8 cellular contexts compared by ENCODE assay signal in the genomic region with DNA sequence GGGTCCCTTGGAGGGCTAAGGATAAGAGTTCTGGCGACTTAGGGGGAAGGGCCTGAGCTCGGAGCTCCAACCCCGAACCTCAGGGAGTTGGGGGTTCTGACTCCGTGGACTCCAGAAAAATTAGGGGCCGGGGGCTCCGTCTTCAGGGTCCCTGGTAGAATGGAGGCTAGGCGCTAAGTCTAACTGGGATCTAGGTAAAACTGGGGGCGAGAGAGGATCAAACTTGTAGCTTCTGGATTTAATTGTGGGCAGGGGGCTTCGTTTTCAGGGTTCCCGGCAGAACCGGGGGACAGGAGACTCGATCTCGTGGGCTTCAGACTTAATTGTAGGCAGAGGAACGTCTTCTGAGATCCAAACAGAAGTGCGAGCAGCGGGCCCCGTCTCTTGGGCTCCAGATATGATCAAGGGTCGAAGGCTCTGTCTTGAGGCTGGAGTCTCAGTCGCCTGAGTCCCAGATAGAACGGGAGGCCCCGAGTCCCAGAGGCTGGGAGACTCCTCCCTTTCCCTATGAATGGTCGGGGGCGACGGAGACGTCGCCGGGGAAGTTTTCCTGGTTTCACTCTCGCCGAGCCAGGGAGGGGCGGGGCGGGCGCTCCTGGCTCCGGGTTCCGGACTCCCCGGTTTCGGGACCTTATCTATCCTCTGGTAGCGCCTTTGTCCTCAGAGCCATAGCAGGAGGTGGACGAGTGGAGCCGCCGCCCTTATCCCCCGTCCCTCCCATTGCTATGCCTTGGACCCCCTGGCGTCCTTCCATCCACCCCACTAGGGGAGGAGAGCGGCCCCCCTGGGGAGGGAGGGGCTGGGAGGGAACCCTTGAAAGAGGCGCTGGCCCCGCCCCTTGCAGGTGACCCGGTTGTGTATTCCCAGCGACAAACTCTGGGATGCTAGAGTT. TPM values are rescaled to one million over a fixed set of nuclear protein-coding genes. Genes with fewer than 3 reads are reported as not detected.
DNase-seq lines count a peak whose midpoint lies in the region; ATAC-seq, FAIRE-seq and TF ChIP-seq lines count a peak whose summit lies in the region.

No MANE protein-coding gene starts in this region.

- no peaks in the 10 kb centered on the region for H3K27me3 ChIP-seq in cardiac muscle cell
- no peaks in the 10 kb centered on the region for H3K27me3 ChIP-seq in ovary

- peak overlapping the region; percentile 73 for H3K4me3 Mint-ChIP-seq in activated naive CD8-positive, alpha-beta T cell treated with anti-CD3 and anti-CD28 coated beads, Interleukin-2, amount 10 ng/mL, durations not matched to agents 7 days and 5 days

- DNase-seq in COR-L47 (lab: John Stamatoyannopoulos, UW) (peak; percentile 41), M059J (ENCODE audit: low read depth) (peak; percentile 73), cardiac muscle cell (ENCODE audit: low read depth in 1 of 2, low spot score in 1 of 2) (peak; percentile 71 to 83), ovary (peak; percentile 81 to 86 (median 83)), GM12892 (ENCODE audit: insufficient read length) (no peak), NCI-H1930 (lab: John Stamatoyannopoulos, UW) (no peak)
- peak; percentile 32 for DNase-seq in activated naive CD8-positive, alpha-beta T cell treated with anti-CD3 and anti-CD28 coated beads, Interleukin-2, amount 10 ng/mL, durations not matched to agents 7 days and 5 days

- H3K4me3 ChIP-seq in cardiac muscle cell = peak overlapping the region; percentile 78
- H3K4me3 ChIP-seq in ovary = peak overlapping the region; percentile 100

- H3K9me3 ChIP-seq in cardiac muscle cell (ENCODE audit: low read depth) = no peaks in the 10 kb centered on the region
- H3K9me3 ChIP-seq in ovary = no peaks in the 10 kb centered on the region

- TF ChIP-seq CTCF in cardiac muscle cell (IDR thresholded peaks at IDR 0.05; ENCODE audit: low read depth, low read length) (no peak), ovary (IDR thresholded peaks at IDR 0.05) (no peak)

- no peak for ATAC-seq in activated naive CD8-positive, alpha-beta T cell treated with anti-CD3 and anti-CD28 coated beads, Interleukin-2, amount 10 ng/mL, durations not matched to agents 7 days and 5 days (ENCODE audit: low read depth)
- no peak for ATAC-seq in activated CD4-positive, CD25-positive, alpha-beta regulatory T cell treated with anti-CD3 and anti-CD28 coated beads, Interleukin-2, amount 50 U/mL, for 24 hours

- intact Hi-C loops in ovary (cut with DNase I) = no loop called here

- no peak for TF ChIP-seq POLR2A in ovary (IDR thresholded peaks at IDR 0.05)
- TF ChIP-seq POLR2A in GM12892 (IDR thresholded peaks at IDR 0.05; ENCODE audit: low read depth, low read length) = no peak

- H3K36me3 ChIP-seq in cardiac muscle cell (no peaks in the 10 kb centered on the region), ovary (no peaks in the 10 kb centered on the region)

- peaks cover 20% of the 10 kb centered on the region for H3K4me1 Mint-ChIP-seq in activated naive CD8-positive, alpha-beta T cell treated with anti-CD3 and anti-CD28 coated beads, Interleukin-2, amount 10 ng/mL, durations not matched to agents 7 days and 5 days

- POLR2A ChIA-PET in activated naive CD8-positive, alpha-beta T cell treated with anti-CD3 and anti-CD28 coated beads, Interleukin-2, amount 10 ng/mL, durations not matched to agents 7 days and 5 days (lab: Charles Lee) = no interaction called here

- TF ChIP-seq EP300 in ovary (IDR thresholded peaks at IDR 0.05) = no peak

- H3K4me1 ChIP-seq in cardiac muscle cell (ENCODE audit: low read depth) (peaks cover 20% of the 10 kb centered on the region), ovary (ENCODE audit: insufficient read depth) (peaks cover 6% of the 10 kb centered on the region)

- no peaks in the 10 kb centered on the region for H3K9me3 Mint-ChIP-seq in activated naive CD8-positive, alpha-beta T cell treated with anti-CD3 and anti-CD28 coated beads, Interleukin-2, amount 10 ng/mL, durations not matched to agents 7 days and 5 days

- H3K27ac ChIP-seq in cardiac muscle cell (peak overlapping the region; percentile 99), ovary (peak overlapping the region; percentile 88 to 93)

- FAIRE-seq in GM12892 (lab: Jason Lieb, UNC) = no peak

- H3K27ac Mint-ChIP-seq in activated naive CD8-positive, alpha-beta T cell treated with anti-CD3 and anti-CD28 coated beads, Interleukin-2, amount 10 ng/mL, durations not matched to agents 7 days and 5 days = peak overlapping the region; percentile 27

- no peaks in the 10 kb centered on the region for H3K36me3 Mint-ChIP-seq in activated naive CD8-positive, alpha-beta T cell treated with anti-CD3 and anti-CD28 coated beads, Interleukin-2, amount 10 ng/mL, durations not matched to agents 7 days and 5 days

- 0 to 1% (median 1%) methylated on average over 44 to 47 of the region's 47 CpGs for WGBS in ovary, 3 donors

- peaks cover 36% of the 10 kb centered on the region for H3K27me3 Mint-ChIP-seq in activated naive CD8-positive, alpha-beta T cell treated with anti-CD3 and anti-CD28 coated beads, Interleukin-2, amount 10 ng/mL, durations not matched to agents 7 days and 5 days

RNA-seq across cellular contexts. Expression of a gene that starts 1.3 kb away (rescaled TPM):
- total RNA-seq in M059J (2014; rRNA removed; shearing (Covaris generic)) = 136 and 161 TPM in 2 replicates
- 1 to 10 TPM; 1.9 to 2.4 TPM for total RNA-seq in activated naive CD8-positive, alpha-beta T cell treated with anti-CD3 and anti-CD28 coated beads, Interleukin-2, amount 10 ng/mL, durations not matched to agents 7 days and 5 days
- total RNA-seq in cardiac muscle cell (135 and 144 TPM in 2 replicates), ovary (100 to 1,000 TPM in 1 of 7 donors, 10 to 100 TPM in 6; 37.8 to 185 (median 71.8) TPM)
- polyA plus RNA-seq in cardiac muscle cell (155 and 156 TPM in 2 replicates), ovary (10 to 100 TPM; 40.3 to 76.3 TPM)
- polyA plus RNA-seq in GM12892 (2012; ENCODE audit: missing spikeins) = not detected

RNA-seq across cellular contexts. Expression of a gene that starts 38.5 kb away (rescaled TPM):
- 23.3 and 49.5 TPM in 2 replicates for total RNA-seq in M059J (2014; rRNA removed; shearing (Covaris generic))
- total RNA-seq in activated naive CD8-positive, alpha-beta T cell treated with anti-CD3 and anti-CD28 coated beads, Interleukin-2, amount 10 ng/mL, durations not matched to agents 7 days and 5 days = not detected
- total RNA-seq in cardiac muscle cell (338 TPM in 2 replicates), ovary (100 to 1,000 TPM in 2 of 7 donors, 10 to 100 TPM in 5; 18.4 to 419 (median 87.0) TPM)
- polyA plus RNA-seq in cardiac muscle cell (41.4 and 56.1 TPM in 2 replicates), ovary (10 to 100 TPM in 1 of 2 donors, 1 to 10 TPM in 1; 9.7 to 62.0 TPM)
- polyA plus RNA-seq in GM12892 (2012; ENCODE audit: missing spikeins) = not detected

RNA-seq across cellular contexts. Expression of a gene that starts 43.7 kb away (rescaled TPM):
- 100 and 113 TPM in 2 replicates for total RNA-seq in M059J (2014; rRNA removed; shearing (Covaris generic))
- total RNA-seq in activated naive CD8-positive, alpha-beta T cell treated with anti-CD3 and anti-CD28 coated beads, Interleukin-2, amount 10 ng/mL, durations not matched to agents 7 days and 5 days = 10 to 100 TPM; 50.3 to 53.5 TPM
- 119 and 150 TPM in 2 replicates for total RNA-seq in cardiac muscle cell
- 135 and 172 TPM in 2 replicates for polyA plus RNA-seq in cardiac muscle cell
- 10 to 100 TPM; 23.5 to 63.9 (median 43.7) TPM for total RNA-seq in ovary
- polyA plus RNA-seq in ovary = 10 to 100 TPM; 11.1 to 23.1 TPM
- polyA plus RNA-seq in GM12892 (2012; ENCODE audit: missing spikeins) = 56.1 TPM

RNA-seq across cellular contexts. Expression of a gene that starts 58.2 kb away (rescaled TPM):
- 1.6 and 3.5 TPM in 2 replicates for total RNA-seq in M059J (2014; rRNA removed; shearing (Covaris generic))
- total RNA-seq in activated naive CD8-positive, alpha-beta T cell treated with anti-CD3 and anti-CD28 coated beads, Interleukin-2, amount 10 ng/mL, durations not matched to agents 7 days and 5 days = 10 to 100 TPM; 10.5 to 12.9 TPM
- 908 and 1,026 TPM in 2 replicates for total RNA-seq in cardiac muscle cell
- polyA plus RNA-seq in cardiac muscle cell = 517 and 749 TPM in 2 replicates
- total RNA-seq in ovary = 100 to 1,000 TPM; 138 to 799 (median 455) TPM
- 100 to 1,000 TPM; 124 to 934 TPM for polyA plus RNA-seq in ovary
- polyA plus RNA-seq in GM12892 (2012; ENCODE audit: missing spikeins) = 0.55 TPM

Comparison
In these comparisons a context has a peak if more than half of its experiments do, and no peak if none do; other contexts are left out.
1. DNase-seq: peak in COR-L47 (single experiment), M059J (single experiment), activated naive CD8-positive, alpha-beta T cell treated with anti-CD3 and anti-CD28 coated beads, Interleukin-2, amount 10 ng/mL, durations not matched to agents 7 days and 5 days (single experiment), cardiac muscle cell (2 of 2) and ovary (5 of 5); none in GM12892 (single experiment) and NCI-H1930 (0 of 2).
2. RNA of a gene that starts 1.3 kb away (total RNA-seq): 136 to 161 TPM in M059J, 135 to 144 TPM in cardiac muscle cell and 37.8 to 185 TPM in ovary; 1.9 to 2.4 TPM in activated naive CD8-positive, alpha-beta T cell treated with anti-CD3 and anti-CD28 coated beads, Interleukin-2, amount 10 ng/mL, durations not matched to agents 7 days and 5 days; every median in the first group is over 10 times any median in the second.
3. RNA of a gene that starts 38.5 kb away (total RNA-seq): 338 TPM in cardiac muscle cell, 18.4 to 419 TPM in ovary and 23.3 to 49.5 TPM in M059J; not detected in activated naive CD8-positive, alpha-beta T cell treated with anti-CD3 and anti-CD28 coated beads, Interleukin-2, amount 10 ng/mL, durations not matched to agents 7 days and 5 days; every median in the first group is over 10 times any median in the second.